ENCODE assay signal across 16 cellular contexts in genomic region chr5:143186623-143187022, GRCh38.
DNase-seq lines count a peak whose midpoint lies in the region; ATAC-seq and TF ChIP-seq lines count a peak whose summit lies in the region.
"Had no signal": no experiment of that assay in that cellular context is flagged by ENCODE, and none has a peak within 500 bp of the region (broad histone marks: within the 10 kb centered on the region; RNA-seq: fewer than 3 reads in every experiment).

No MANE protein-coding gene starts in this region.

- H3K36me3 ChIP-seq in adipocyte (ENCODE audit: control insufficient read depth, insufficient read depth, low read length, severe bottlenecking) (no peaks in the 10 kb centered on the region), brain microvascular endothelial cell (replicated peaks) (no peaks in the 10 kb centered on the region)
- H3K36me3 ChIP-seq: BLaER1 had no signal

- no peak for TF ChIP-seq CTCF in brain microvascular endothelial cell (IDR thresholded peaks at IDR 0.05; ENCODE audit: low read depth, low read length, missing control alignments)

- no peak for TF ChIP-seq POLR2A in GM18505 (IDR thresholded peaks at IDR 0.05; ENCODE audit: borderline replicate concordance, extremely low read depth, insufficient read depth, insufficient read length)

- H3K9ac ChIP-seq in adipocyte (ENCODE audit: low read length), result no peak overlapping the region
- H3K9ac ChIP-seq: BLaER1 had no signal

- H3K27ac ChIP-seq in brain microvascular endothelial cell, result no peak overlapping the region
- H3K27ac ChIP-seq: BLaER1 had no signal

- H3K27me3 ChIP-seq in adipocyte (replicated peaks; ENCODE audit: control insufficient read depth, insufficient read depth, low read length), result no peaks in the 10 kb centered on the region
- H3K27me3 ChIP-seq in brain microvascular endothelial cell (replicated peaks), result no peaks in the 10 kb centered on the region
- H3K27me3 ChIP-seq: BLaER1 had no signal

- peak; percentile 41 for DNase-seq in adipocyte (ENCODE audit: low read depth)
- no peak for DNase-seq in RKO (ENCODE audit: low spot score)
- DNase-seq in brain microvascular endothelial cell, result no peak
- DNase-seq in hepatic stellate cell (ENCODE audit: low spot score), result no peak
- no peak for DNase-seq in stimulated activated CD4-positive, alpha-beta T cell treated with anti-CD3 and anti-CD28 coated beads, Interleukin-4, amount 100 ng/mL, for 1 hour
- DNase-seq: activated CD4-positive, alpha-beta T cell treated with anti-CD3 and anti-CD28 coated beads, Interleukin-2, amount 50 U/mL, for 48 hours; activated naive CD4-positive, alpha-beta T cell treated with anti-CD3 and anti-CD28 coated beads, Interleukin-2, amount 10 ng/mL, durations not matched to agents 7 days and 5 days; caudate nucleus; HFFc6; mesendoderm; RPMI8226; T1000 had no signal

- peaks cover 9% of the 10 kb centered on the region for H3K4me1 ChIP-seq in adipocyte (ENCODE audit: control insufficient read depth, insufficient read depth, low read length)

- H3K4me3 ChIP-seq in adipocyte (ENCODE audit: low read length) (no peak overlapping the region), brain microvascular endothelial cell (ENCODE audit: low read depth, low read length) (no peak overlapping the region)
- H3K4me3 ChIP-seq: BLaER1 had no signal

- H3K9me3 ChIP-seq in adipocyte (ENCODE audit: control insufficient read depth, low read length), result peaks cover 7% of the 10 kb centered on the region

- in situ Hi-C loops in brain microvascular endothelial cell (cut with HindIII; ENCODE audit: low pct_ligation_motif_present, low sequenced_read_pairs), result no loop called here

- ATAC-seq in GM18505 (IDR thresholded peaks at IDR 0.05; ENCODE audit: unreplicated experiment), result peak; percentile 32
- ATAC-seq in GM19351 (IDR thresholded peaks at IDR 0.05; ENCODE audit: unreplicated experiment), result peak; percentile 21
- ATAC-seq in HG03571 (IDR thresholded peaks at IDR 0.05; ENCODE audit: unreplicated experiment), result peak; percentile 31
